Comparison of ENCODE assay signal across 8 cellular contexts in the genomic region with DNA sequence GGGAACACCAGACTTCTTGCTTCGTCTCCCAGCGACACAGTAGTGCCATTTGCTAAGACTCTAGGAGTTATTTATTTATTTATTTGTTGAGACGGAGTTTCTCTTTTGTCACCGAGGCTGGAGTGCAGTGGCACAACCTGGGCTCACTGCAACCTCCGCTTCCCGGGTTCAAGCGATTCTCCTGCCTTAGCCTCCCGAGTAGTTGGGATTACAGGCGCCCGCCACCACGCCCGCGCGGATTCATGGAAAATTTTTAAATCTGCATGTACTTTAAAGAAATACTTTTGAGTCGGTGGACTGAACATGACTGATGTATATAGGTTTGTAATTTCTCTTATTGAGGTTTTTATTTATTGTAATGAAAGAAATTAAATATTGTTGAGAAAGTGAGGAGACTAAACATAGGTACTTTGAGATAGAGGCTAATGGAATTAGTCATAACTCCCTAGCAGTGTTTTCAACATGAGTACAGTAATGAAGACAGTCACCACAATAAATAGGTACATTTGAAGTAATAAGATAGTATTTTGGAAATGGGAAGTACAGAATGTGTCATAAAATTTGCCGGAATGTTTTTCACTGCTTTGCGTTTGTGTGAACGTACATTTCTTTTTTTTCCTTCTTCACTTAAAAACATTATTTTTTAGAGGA. TPM values are rescaled to one million over a fixed set of nuclear protein-coding genes. Genes with fewer than 3 reads are reported as not detected.
DNase-seq lines count a peak whose midpoint lies in the region; ATAC-seq and TF ChIP-seq lines count a peak whose summit lies in the region.

No MANE protein-coding gene starts in this region.

- H3K9ac ChIP-seq in Loucy (ENCODE audit: low read depth, low read length, poor library complexity, severe bottlenecking), result peak overlapping the region; percentile 95

- peak overlapping the region; percentile 88 to 93 for H3K4me3 ChIP-seq in CD4-positive, alpha-beta memory T cell (ENCODE audit: low read length in 2 of 2)
- H3K4me3 ChIP-seq in Loucy (ENCODE audit: low read length, poor library complexity, severe bottlenecking) (peak overlapping the region; percentile 98), ectodermal cell (ENCODE audit: insufficient read depth, low read depth, low read length) (peak overlapping the region; percentile 99)

- H3K4me1 Mint-ChIP-seq in CD4-positive, alpha-beta memory T cell, result peaks cover 12 to 39% (median 16%) of the 10 kb centered on the region in 4 donors
- peaks cover 23% of the 10 kb centered on the region for H3K4me1 Mint-ChIP-seq in nephron

- in situ Hi-C loops in ACHN (cut with HindIII; ENCODE audit: low pct_ligation_motif_present, low pct_unique_long_range_greater_than_20kb, low sequenced_read_pairs), result no loop called here

- no peaks in the 10 kb centered on the region for H3K9me3 ChIP-seq in CD4-positive, alpha-beta memory T cell (ENCODE audit: control insufficient read depth in 1 of 2, low read length in 2 of 2)
- H3K9me3 ChIP-seq in Loucy (ENCODE audit: insufficient read depth, low read depth, low read length), result no peaks in the 10 kb centered on the region
- peaks cover 2% of the 10 kb centered on the region for H3K9me3 ChIP-seq in ectodermal cell (ENCODE audit: control insufficient read depth, low read length)

- peak overlapping the region; percentile 86 to 95 (median 89) for H3K27ac Mint-ChIP-seq in CD4-positive, alpha-beta memory T cell
- peak overlapping the region; percentile 88 to 98 (median 97) for H3K27ac Mint-ChIP-seq in nephron

- POLR2A ChIA-PET in CD4-positive, alpha-beta memory T cell (lab: Charles Lee; ENCODE audit: partially characterized antibody), result no interaction called here

- DNase-seq in CD4-positive, alpha-beta memory T cell, result no peak
- DNase-seq in cortex of kidney (lab: John Stamatoyannopoulos, UW), result no peak
- no peak for DNase-seq in ACHN
- DNase-seq in NCI-H510A treated with DMSO at 0.1 percent for 48 hours (lab: John Stamatoyannopoulos, UW), result no peak

- H3K36me3 ChIP-seq in CD4-positive, alpha-beta memory T cell (ENCODE audit: insufficient read depth, low read length), result no peaks in the 10 kb centered on the region
- H3K36me3 ChIP-seq in Loucy (ENCODE audit: insufficient read depth, low read length) (no peaks in the 10 kb centered on the region), ectodermal cell (ENCODE audit: control insufficient read depth, insufficient read depth, low read length) (no peaks in the 10 kb centered on the region)

- H3F3A ChIP-seq in Loucy (ENCODE audit: low read depth), result peaks cover 10% of the 10 kb centered on the region

- WGBS in ectodermal cell, 2 experiments, result 60% methylated on average over 17 to 18 of the region's 18 CpGs

- TF ChIP-seq CTCF in Loucy (conservative IDR thresholded peaks at IDR 0.05; ENCODE audit: low read length) (no peak), nephron (IDR thresholded peaks at IDR 0.05; ENCODE audit: unreplicated experiment in 3 of 3) (no peak)

- H3K36me3 Mint-ChIP-seq in CD4-positive, alpha-beta memory T cell, result peaks cover 0 to 6% of the 10 kb centered on the region in 2 donors
- H3K36me3 Mint-ChIP-seq in nephron (ENCODE audit: low read depth), result no peaks in the 10 kb centered on the region

- peak overlapping the region; percentile 97 for H3K4me2 ChIP-seq in Loucy (ENCODE audit: low read depth, low read length, poor library complexity, severe bottlenecking)

- H4K20me1 ChIP-seq in Loucy (ENCODE audit: insufficient read depth, low read length, poor library complexity, severe bottlenecking), result peaks cover 26% of the 10 kb centered on the region

- no peaks in the 10 kb centered on the region for H3K9me3 Mint-ChIP-seq in CD4-positive, alpha-beta memory T cell
- no peaks in the 10 kb centered on the region for H3K9me3 Mint-ChIP-seq in nephron

- H3K27me3 ChIP-seq in CD4-positive, alpha-beta memory T cell (ENCODE audit: insufficient read depth, low read length), result no peaks in the 10 kb centered on the region
- H3K27me3 ChIP-seq in Loucy (ENCODE audit: insufficient read depth, low read length, poor library complexity, severe bottlenecking) (no peaks in the 10 kb centered on the region), ectodermal cell (ENCODE audit: control insufficient read depth, insufficient read depth, low read length, poor library complexity, severe bottlenecking) (peaks cover 17% of the 10 kb centered on the region)

- H2AFZ ChIP-seq in Loucy (ENCODE audit: low read length), result peak overlapping the region; percentile 90

- H3K27ac ChIP-seq in CD4-positive, alpha-beta memory T cell (ENCODE audit: low read depth, low read length), result peak overlapping the region; percentile 50
- H3K27ac ChIP-seq in ectodermal cell (ENCODE audit: insufficient read depth, low read depth, low read length, poor library complexity, severe bottlenecking), result no peak overlapping the region

- CTCF ChIA-PET in CD4-positive, alpha-beta memory T cell (lab: Charles Lee; ENCODE audit: partially characterized antibody), result no interaction called here

- peaks cover 1 to 2% of the 10 kb centered on the region in 2 donors for H3K27me3 Mint-ChIP-seq in CD4-positive, alpha-beta memory T cell
- peaks cover 3% of the 10 kb centered on the region for H3K27me3 Mint-ChIP-seq in nephron (ENCODE audit: low read depth)

- ATAC-seq in GM21515 (IDR thresholded peaks at IDR 0.05; ENCODE audit: unreplicated experiment), result no peak

- peak overlapping the region; percentile 95 to 99 (median 98) for H3K4me3 Mint-ChIP-seq in CD4-positive, alpha-beta memory T cell
- peak overlapping the region; percentile 97 to 98 (median 98) for H3K4me3 Mint-ChIP-seq in nephron

- peaks cover 13% of the 10 kb centered on the region for H3K4me1 ChIP-seq in CD4-positive, alpha-beta memory T cell (ENCODE audit: insufficient read depth, low read length)
- H3K4me1 ChIP-seq in Loucy (ENCODE audit: insufficient read depth, low read length, poor library complexity, severe bottlenecking) (peaks cover 57% of the 10 kb centered on the region), ectodermal cell (ENCODE audit: control insufficient read depth, insufficient read depth, low read length) (no peaks in the 10 kb centered on the region)

- peaks cover 51% of the 10 kb centered on the region for H3K79me2 ChIP-seq in Loucy (ENCODE audit: insufficient read depth, low read length)

- H3K9me2 ChIP-seq in Loucy (replicated peaks; ENCODE audit: low read depth, low read length), result no peaks in the 10 kb centered on the region

- intact Hi-C loops in CD4-positive, alpha-beta memory T cell (cut with micrococcal nuclease), result no loop called here

RNA-seq across cellular contexts. Expression of a gene that starts 1.0 kb away (rescaled TPM):
- 1 to 10 TPM; 7.6 to 8.1 TPM for total RNA-seq in CD4-positive, alpha-beta memory T cell
- 10 to 100 TPM; 15.9 to 24.6 TPM for polyA plus RNA-seq in CD4-positive, alpha-beta memory T cell
- 38.7 TPM for polyA plus RNA-seq in ectodermal cell (2013, experiment 1 of 4)
- 38.2 TPM for polyA plus RNA-seq in ectodermal cell (2013, experiment 2 of 4)
- polyA plus RNA-seq in ectodermal cell (2013, experiment 3 of 4), result 35.0 TPM
- polyA plus RNA-seq in ectodermal cell (2013, experiment 4 of 4), result 39.9 TPM
